ENCODE assay signal across 9 cellular contexts in the genomic region with DNA sequence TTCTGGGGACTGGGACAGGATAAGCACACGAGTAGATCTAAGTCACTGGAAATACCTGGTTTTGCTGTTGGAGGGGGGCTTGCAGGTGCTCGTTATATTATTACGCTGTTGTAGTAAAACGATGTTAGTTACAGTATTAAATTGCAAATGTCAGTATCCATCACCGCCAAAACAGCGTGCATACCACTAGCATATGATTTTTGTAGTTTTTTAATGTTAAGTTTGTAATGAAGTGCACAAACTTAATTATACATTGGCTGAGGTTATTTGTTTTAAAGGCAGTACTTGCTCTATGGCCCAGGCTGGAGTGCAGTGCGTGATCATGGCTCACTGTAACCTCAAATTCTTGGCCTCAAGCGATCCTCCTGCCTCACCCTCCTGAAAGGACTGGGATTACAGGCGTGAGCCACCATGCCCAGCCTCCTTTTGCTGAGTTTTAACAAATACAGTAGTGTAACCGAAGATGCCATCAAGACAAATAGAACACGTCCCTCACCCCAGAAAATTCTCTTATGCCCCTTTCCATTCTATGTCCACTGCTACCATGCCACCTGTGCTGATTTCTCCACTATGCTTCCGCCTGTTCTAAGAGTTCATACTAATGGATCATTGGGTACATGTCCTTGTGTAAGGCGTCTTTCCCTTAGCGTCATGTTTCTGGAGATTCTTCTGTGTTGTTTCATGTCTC. TPM values are rescaled to one million over a fixed set of nuclear protein-coding genes. Genes with fewer than 3 reads are reported as not detected.
DNase-seq lines count a peak whose midpoint lies in the region; ATAC-seq and TF ChIP-seq lines count a peak whose summit lies in the region.
"Had no signal": no experiment of that assay in that cellular context is flagged by ENCODE, and none has a peak within 500 bp of the region (broad histone marks: within the 10 kb centered on the region; RNA-seq: fewer than 3 reads in every experiment).

No MANE protein-coding gene starts in this region.

- H3K4me3 ChIP-seq in breast epithelium, result peak overlapping the region in 2 of 3 donors; percentile 83 to 90
- H3K4me3 ChIP-seq in vagina, result peak overlapping the region; percentile 67 to 85
- H3K4me3 ChIP-seq: mucosa of descending colon had no signal

- peak overlapping the region; percentile 96 to 99 for H3K27ac ChIP-seq in breast epithelium
- H3K27ac ChIP-seq in vagina, result peak overlapping the region; percentile 93

- H3K4me1 ChIP-seq in breast epithelium (peaks cover 7 to 21% of the 10 kb centered on the region in 2 donors), vagina (peaks cover 52% of the 10 kb centered on the region)

- no peak for TF ChIP-seq CTCF in breast epithelium (IDR thresholded peaks at IDR 0.05)
- no peak for TF ChIP-seq CTCF in mesothelial cell of epicardium (IDR thresholded peaks at IDR 0.05; ENCODE audit: unreplicated experiment)
- TF ChIP-seq CTCF in vagina (IDR thresholded peaks at IDR 0.05), result no peak

- no peak for TF ChIP-seq POLR2A in breast epithelium (IDR thresholded peaks at IDR 0.05)
- no peak for TF ChIP-seq POLR2A in vagina (IDR thresholded peaks at IDR 0.05)

- H3K4me3 Mint-ChIP-seq in stimulated activated naive CD8-positive, alpha-beta T cell treated with anti-CD3 and anti-CD28 coated beads, Interleukin-15, Interleukin-2, amounts not matched to agents 100 ng/mL and 50 ng/mL, for 24 hours, result peak overlapping the region; percentile 65
- peak overlapping the region; percentile 72 for H3K4me3 Mint-ChIP-seq in mesothelial cell of epicardium

- no peak for ATAC-seq in stimulated activated naive CD8-positive, alpha-beta T cell treated with anti-CD3 and anti-CD28 coated beads, Interleukin-15, Interleukin-2, amounts not matched to agents 100 U/mL and 50 U/mL, for 24 hours
- ATAC-seq in HG03521 (IDR thresholded peaks at IDR 0.05; ENCODE audit: unreplicated experiment) (no peak), HG02840 (IDR thresholded peaks at IDR 0.05; ENCODE audit: low FRiP score, unreplicated experiment) (no peak)

- no peaks in the 10 kb centered on the region for H3K9me3 Mint-ChIP-seq in stimulated activated naive CD8-positive, alpha-beta T cell treated with anti-CD3 and anti-CD28 coated beads, Interleukin-15, Interleukin-2, amounts not matched to agents 100 ng/mL and 50 ng/mL, for 24 hours
- H3K9me3 Mint-ChIP-seq in mesothelial cell of epicardium, result no peaks in the 10 kb centered on the region

- intact Hi-C loops in breast epithelium (cut with DNase I; ENCODE audit: low total_unique reads), result no loop called here
- intact Hi-C loops in vagina (cut with DNase I), result no loop called here

- no peak for DNase-seq in stimulated activated naive CD8-positive, alpha-beta T cell treated with anti-CD3 and anti-CD28 coated beads, Interleukin-15, Interleukin-2, amounts not matched to agents 100 U/mL and 50 U/mL, for 24 hours
- no peak for DNase-seq in breast epithelium (ENCODE audit: low spot score in 2 of 2)
- no peak for DNase-seq in mesothelial cell of epicardium (ENCODE audit: low spot score in 2 of 2, unreplicated experiment in 2 of 2)
- no peak for DNase-seq in vagina (ENCODE audit: extremely low spot score in 2 of 2)
- DNase-seq in pons (ENCODE audit: low spot score), result no peak

- H3K4me1 Mint-ChIP-seq in stimulated activated naive CD8-positive, alpha-beta T cell treated with anti-CD3 and anti-CD28 coated beads, Interleukin-15, Interleukin-2, amounts not matched to agents 100 ng/mL and 50 ng/mL, for 24 hours (ENCODE audit: low read depth), result peaks cover 61% of the 10 kb centered on the region
- H3K4me1 Mint-ChIP-seq in mesothelial cell of epicardium, result peaks cover 34% of the 10 kb centered on the region

- no peaks in the 10 kb centered on the region for H3K36me3 Mint-ChIP-seq in stimulated activated naive CD8-positive, alpha-beta T cell treated with anti-CD3 and anti-CD28 coated beads, Interleukin-15, Interleukin-2, amounts not matched to agents 100 ng/mL and 50 ng/mL, for 24 hours (ENCODE audit: low read depth)
- H3K36me3 Mint-ChIP-seq in mesothelial cell of epicardium, result no peaks in the 10 kb centered on the region

- no peaks in the 10 kb centered on the region for H3K36me3 ChIP-seq in breast epithelium
- H3K36me3 ChIP-seq in vagina, result no peaks in the 10 kb centered on the region

- no peaks in the 10 kb centered on the region for H3K27me3 Mint-ChIP-seq in stimulated activated naive CD8-positive, alpha-beta T cell treated with anti-CD3 and anti-CD28 coated beads, Interleukin-15, Interleukin-2, amounts not matched to agents 100 ng/mL and 50 ng/mL, for 24 hours
- peaks cover 22% of the 10 kb centered on the region for H3K27me3 Mint-ChIP-seq in mesothelial cell of epicardium (ENCODE audit: low read depth)

- no peaks in the 10 kb centered on the region for H3K9me3 ChIP-seq in breast epithelium
- H3K9me3 ChIP-seq in vagina, result no peaks in the 10 kb centered on the region
- H3K9me3 ChIP-seq: mucosa of descending colon had no signal

- H3K27me3 ChIP-seq in breast epithelium (no peaks in the 10 kb centered on the region), vagina (no peaks in the 10 kb centered on the region)

- H3K27ac Mint-ChIP-seq in stimulated activated naive CD8-positive, alpha-beta T cell treated with anti-CD3 and anti-CD28 coated beads, Interleukin-15, Interleukin-2, amounts not matched to agents 100 ng/mL and 50 ng/mL, for 24 hours, result peak overlapping the region; percentile 85
- H3K27ac Mint-ChIP-seq in mesothelial cell of epicardium, result peak overlapping the region; percentile 93

RNA-seq across cellular contexts. Expression of a gene that starts 20.7 kb away (rescaled TPM):
- 10 to 100 TPM; 50.7 to 85.9 (median 75.2) TPM for total RNA-seq in breast epithelium
- 202 to 212 TPM (median 204 TPM) in 3 replicates for total RNA-seq in mesothelial cell of epicardium
- total RNA-seq in vagina, result 67.8 TPM

RNA-seq across cellular contexts. Expression of a gene that starts 23.2 kb away (rescaled TPM):
- total RNA-seq in breast epithelium (1 to 10 TPM in 2 of 3 donors, not detected in 1; 1.3 to 1.8 TPM), mesothelial cell of epicardium (0.83 to 1.4 TPM (median 1.2 TPM) in 3 replicates), vagina (5.2 TPM)

RNA-seq across cellular contexts. Expression of a gene that starts 39.3 kb away (rescaled TPM):
- total RNA-seq in breast epithelium, result 10 to 100 TPM; 11.5 to 23.9 (median 16.2) TPM
- 5.8 to 7.0 TPM (median 7.0 TPM) in 3 replicates for total RNA-seq in mesothelial cell of epicardium
- 37.1 TPM for total RNA-seq in vagina
